In genomic region chr17:14351493-14351892, GRCh38 we compare ENCODE assay signal across 9 cellular contexts. TPM values are rescaled to one million over a fixed set of nuclear protein-coding genes. Genes with fewer than 3 reads are reported as not detected.
A peak's percentile ranks its signal among the peaks of the same experiment; 100 is the strongest.
DNase-seq lines count a peak whose midpoint lies in the region; ATAC-seq and TF ChIP-seq lines count a peak whose summit lies in the region.
"Had no signal": no experiment of that assay in that cellular context is flagged by ENCODE, and none has a peak within 500 bp of the region (broad histone marks: within the 10 kb centered on the region; RNA-seq: fewer than 3 reads in every experiment).

No MANE protein-coding gene starts in this region.

- DNase-seq in MM.1S (peak; percentile 7), naive B cell (peak; percentile 72), GM23338 (ENCODE audit: low spot score) (no peak), iPS-NIHi7 (ENCODE audit: extremely low spot score) (no peak), NCI-H146 treated with DMSO at 0.1 percent for 48 hours (lab: John Stamatoyannopoulos, UW; ENCODE audit: unreplicated experiment) (no peak)
- DNase-seq: activated naive CD8-positive, alpha-beta T cell treated with anti-CD3 and anti-CD28 coated beads, Interleukin-2, amount 10 ng/mL, durations not matched to agents 7 days and 5 days had no signal

- TF ChIP-seq CTCF in MM.1S (IDR thresholded peaks at IDR 0.05; ENCODE audit: low read length) (no peak), GM23338 (conservative IDR thresholded peaks at IDR 0.05; ENCODE audit: low read depth in 2 of 2) (no peak)

- no peak overlapping the region; the same call in 1 of the 2 replicates for H3K27ac ChIP-seq in MM.1S (ENCODE audit: low read length)
- H3K27ac ChIP-seq in GM23338 (ENCODE audit: low read depth) = no peak overlapping the region

- H3K4me1 ChIP-seq in MM.1S (ENCODE audit: low read length) (no peaks in the 10 kb centered on the region), GM23338 (ENCODE audit: insufficient read depth) (peaks cover 26% of the 10 kb centered on the region)

- H3K36me3 ChIP-seq in MM.1S (replicated peaks; ENCODE audit: insufficient read depth, low read length) (no peaks in the 10 kb centered on the region), GM23338 (ENCODE audit: insufficient read depth) (no peaks in the 10 kb centered on the region)

- no peaks in the 10 kb centered on the region for H4K20me1 ChIP-seq in MM.1S (ENCODE audit: insufficient read depth, low read length)
- no peaks in the 10 kb centered on the region for H4K20me1 ChIP-seq in GM23338 (replicated peaks; ENCODE audit: insufficient read depth)

- ATAC-seq in GM18858 (IDR thresholded peaks at IDR 0.05; ENCODE audit: unreplicated experiment) (peak; percentile 87), HG02571 (IDR thresholded peaks at IDR 0.05; ENCODE audit: unreplicated experiment) (peak; percentile 68), naive B cell (ENCODE audit: low read depth in 2 of 2) (peak; percentile 98 to 99), GM23338 (no peak), GM21717 (IDR thresholded peaks at IDR 0.05; ENCODE audit: unreplicated experiment) (no peak)

- H3K4me2 ChIP-seq in MM.1S (ENCODE audit: low read depth, low read length) (no peak overlapping the region), GM23338 (no peak overlapping the region)

- H3K4me3 Mint-ChIP-seq in naive B cell = peak overlapping the region in 1 of 8 donors; percentile 33
- H3K4me3 Mint-ChIP-seq in GM23338 = no peak overlapping the region
- H3K4me3 Mint-ChIP-seq: activated naive CD8-positive, alpha-beta T cell treated with anti-CD3 and anti-CD28 coated beads, Interleukin-2, amount 10 ng/mL, durations not matched to agents 7 days and 5 days had no signal

- H3K9ac ChIP-seq in MM.1S (ENCODE audit: low read length) = no peak overlapping the region

- H3F3A ChIP-seq in MM.1S (ENCODE audit: insufficient read depth, low read length) (no peaks in the 10 kb centered on the region), GM23338 (replicated peaks; ENCODE audit: low read depth) (no peaks in the 10 kb centered on the region; the same call in 1 of the 2 replicates)

- H3K9me2 ChIP-seq in MM.1S (replicated peaks; ENCODE audit: insufficient read depth, low read length) = no peaks in the 10 kb centered on the region
- H3K9me2 ChIP-seq in GM23338 (ENCODE audit: insufficient read depth) = peaks cover 10% of the 10 kb centered on the region; the same call in 1 of the 2 replicates

- H3K9me3 Mint-ChIP-seq in naive B cell (no peaks in the 10 kb centered on the region), GM23338 (no peaks in the 10 kb centered on the region)

- no peaks in the 10 kb centered on the region for H3K79me2 ChIP-seq in MM.1S (ENCODE audit: low read length)
- no peaks in the 10 kb centered on the region for H3K79me2 ChIP-seq in GM23338 (replicated peaks; ENCODE audit: insufficient read depth)

- H3K27me3 ChIP-seq in MM.1S (replicated peaks; ENCODE audit: insufficient read depth, low read length) (no peaks in the 10 kb centered on the region), GM23338 (ENCODE audit: insufficient read depth) (no peaks in the 10 kb centered on the region)

- H3K27me3 Mint-ChIP-seq in naive B cell (peaks cover 0 to 38% (median 26%) of the 10 kb centered on the region in 3 donors), GM23338 (ENCODE audit: insufficient read depth, low read depth, poor library complexity) (no peaks in the 10 kb centered on the region)
- H3K27me3 Mint-ChIP-seq: activated naive CD8-positive, alpha-beta T cell treated with anti-CD3 and anti-CD28 coated beads, Interleukin-2, amount 10 ng/mL, durations not matched to agents 7 days and 5 days had no signal

- H3K27ac Mint-ChIP-seq in naive B cell = peak overlapping the region; percentile 41 to 82 (median 73)
- H3K27ac Mint-ChIP-seq in GM23338 = no peak overlapping the region
- H3K27ac Mint-ChIP-seq: activated naive CD8-positive, alpha-beta T cell treated with anti-CD3 and anti-CD28 coated beads, Interleukin-2, amount 10 ng/mL, durations not matched to agents 7 days and 5 days had no signal

- peaks cover 0 to 6% of the 10 kb centered on the region in 2 donors for H3K36me3 Mint-ChIP-seq in naive B cell
- no peaks in the 10 kb centered on the region for H3K36me3 Mint-ChIP-seq in GM23338 (ENCODE audit: low read depth)

- H3K9me3 ChIP-seq in MM.1S (replicated peaks; ENCODE audit: insufficient read depth, low read length) = no peaks in the 10 kb centered on the region

- H3K4me1 Mint-ChIP-seq in naive B cell (peaks cover 12 to 21% (median 15%) of the 10 kb centered on the region in 3 donors), GM23338 (peaks cover 9% of the 10 kb centered on the region)
- H3K4me1 Mint-ChIP-seq: activated naive CD8-positive, alpha-beta T cell treated with anti-CD3 and anti-CD28 coated beads, Interleukin-2, amount 10 ng/mL, durations not matched to agents 7 days and 5 days had no signal

- H3K4me3 ChIP-seq in MM.1S (ENCODE audit: low read length) (no peak overlapping the region), GM23338 (no peak overlapping the region)

- H2AFZ ChIP-seq in MM.1S (ENCODE audit: low read length) (no peak overlapping the region), GM23338 (no peak overlapping the region)

TF ChIP-seq in GM23338, 12 proteins besides CTCF, POLR2A, EP300 and RAD21 (continues in another document):
- TF ChIP-seq ZNF114 (CRISPR knock-in tag; IDR thresholded peaks at IDR 0.05) (no peak), CREB1 (CRISPR knock-in tag; IDR thresholded peaks at IDR 0.05; ENCODE audit: low read depth) (no peak), POLR2AphosphoS5 (IDR thresholded peaks at IDR 0.05; ENCODE audit: low read depth) (no peak), NANOG (IDR thresholded peaks at IDR 0.05; ENCODE audit: borderline replicate concordance) (no peak), EZH2phosphoT487 (IDR thresholded peaks at IDR 0.05; ENCODE audit: unreplicated experiment) (no peak), REST (IDR thresholded peaks at IDR 0.05; ENCODE audit: unreplicated experiment) (no peak), ETS1 (IDR thresholded peaks at IDR 0.05) (no peak), JUNB (IDR thresholded peaks at IDR 0.05; ENCODE audit: unreplicated experiment) (no peak)

RNA-seq across cellular contexts. Expression of gene HS3ST3B1, which starts 50.6 kb away (rescaled TPM):
- polyA plus RNA-seq in naive B cell (ENCODE audit: low read depth in 6 of 6) (1 to 10 TPM in 4 of 6 donors, under 1 TPM in 2; 0.22 to 3.1 (median 2.6) TPM), GM23338 (2016; fragmentation: Nextera tagmentation; extraction: Ambion mirVana) (6.0 and 8.1 TPM in 2 replicates)
- total RNA-seq in GM23338 (2014; rRNA removed; shearing (Covaris generic)) = 17.7 and 20.6 TPM in 2 replicates

Comparison
In these comparisons a context has a peak if more than half of its experiments do, and no peak if none do; other contexts are left out.
1. ATAC-seq: peak in GM18858 (single experiment), HG02571 (single experiment) and naive B cell (2 of 2); none in GM23338 (single experiment) and GM21717 (single experiment).
2. DNase-seq: peak in MM.1S (single experiment) and naive B cell (single experiment); none in GM23338 (single experiment), iPS-NIHi7 (single experiment) and NCI-H146 treated with DMSO at 0.1 percent for 48 hours (single experiment).